1 cellular context compared by ENCODE assay signal in genomic region chr15:71687902-71688508, GRCh38.
A peak's percentile ranks its signal among the peaks of the same experiment; 100 is the strongest.
TF ChIP-seq lines count a peak whose summit lies in the region.

No MANE protein-coding gene starts in this region.

TF ChIP-seq in SK-N-SH treated with all-trans-retinoic acid at 6 μM for 48 hours, 23 proteins besides CTCF, POLR2A, EP300 and RAD21 (continued from another document):
- TF ChIP-seq PATZ1 (CRISPR knock-in tag; IDR thresholded peaks at IDR 0.05; ENCODE audit: borderline replicate concordance) (peak; percentile 52; the same call in 1 of the 2 replicates), SNAI2 (CRISPR knock-in tag; IDR thresholded peaks at IDR 0.05) (peak; percentile 98), TOX (CRISPR knock-in tag; IDR thresholded peaks at IDR 0.05; ENCODE audit: borderline replicate concordance) (no peak), PPARA (CRISPR knock-in tag; IDR thresholded peaks at IDR 0.05; ENCODE audit: borderline replicate concordance) (no peak), POU6F1 (CRISPR knock-in tag; IDR thresholded peaks at IDR 0.05; ENCODE audit: borderline replicate concordance, low read depth) (peak; percentile 79; the same call in 1 of the 2 replicates), TSHZ2 (CRISPR knock-in tag; IDR thresholded peaks at IDR 0.05) (peak; percentile 59; the same call in 1 of the 2 replicates), CSRNP3 (CRISPR knock-in tag; IDR thresholded peaks at IDR 0.05) (peak; percentile 36; the same call in 1 of the 2 replicates), ARNTL (CRISPR knock-in tag; IDR thresholded peaks at IDR 0.05; ENCODE audit: borderline replicate concordance, low read depth) (no peak), CREB5 (CRISPR knock-in tag; IDR thresholded peaks at IDR 0.05; ENCODE audit: low read depth) (0 out of 2 replicates have a peak, but pooled peaks have one; percentile 29), ESRRG (CRISPR knock-in tag; IDR thresholded peaks at IDR 0.05) (peak; percentile 47; the same call in 1 of the 2 replicates), TCF4 (CRISPR knock-in tag; IDR thresholded peaks at IDR 0.05; ENCODE audit: borderline replicate concordance) (no peak), ISL1 (CRISPR knock-in tag; IDR thresholded peaks at IDR 0.05) (peak; percentile 91), OSR1 (CRISPR knock-in tag; IDR thresholded peaks at IDR 0.05) (no peak), ZNF8 (CRISPR knock-in tag; IDR thresholded peaks at IDR 0.05) (peak; percentile 65; the same call in 1 of the 2 replicates), RARB (CRISPR knock-in tag; IDR thresholded peaks at IDR 0.05) (no peak), ZNF565 (CRISPR knock-in tag; conservative IDR thresholded peaks at IDR 0.05; ENCODE audit: low read depth) (no peak), ZNF70 (CRISPR knock-in tag; IDR thresholded peaks at IDR 0.05) (no peak), ZC3H10 (CRISPR knock-in tag; IDR thresholded peaks at IDR 0.05) (peak; percentile 4; the same call in 1 of the 2 replicates), ZFP3 (CRISPR knock-in tag; IDR thresholded peaks at IDR 0.05) (peak; percentile 89), GLIS3 (CRISPR knock-in tag; IDR thresholded peaks at IDR 0.05) (no peak), ZFP30 (CRISPR knock-in tag; IDR thresholded peaks at IDR 0.05) (peak; percentile 29; the same call in 1 of the 2 replicates)
